ENCODE assay signal across 2 cellular contexts in genomic region chr11:65388731-65389130, GRCh38.
TF ChIP-seq lines count a peak whose summit lies in the region.

No MANE protein-coding gene starts in this region.

TF ChIP-seq in SK-N-SH, 30 proteins besides CTCF, POLR2A, EP300 and RAD21 (continued from another document):
- no peak for TF ChIP-seq USF2 (IDR thresholded peaks at IDR 0.05; ENCODE audit: borderline replicate concordance, low read depth, low read length)
- no peak for TF ChIP-seq FOXM1 (IDR thresholded peaks at IDR 0.05; ENCODE audit: low read depth)
- TF ChIP-seq SIN3A (IDR thresholded peaks at IDR 0.05; ENCODE audit: borderline replicate concordance, low read depth, low read length), result no peak
- no peak for TF ChIP-seq YY1 (IDR thresholded peaks at IDR 0.05; ENCODE audit: low read depth)
- no peak for TF ChIP-seq PBX3 (IDR thresholded peaks at IDR 0.05)
- TF ChIP-seq RFX5 (IDR thresholded peaks at IDR 0.05; ENCODE audit: low read length), result no peak
- no peak for TF ChIP-seq MXI1 (IDR thresholded peaks at IDR 0.05; ENCODE audit: low read depth, low read length)
- TF ChIP-seq JUND (IDR thresholded peaks at IDR 0.05), result no peak
- no peak for TF ChIP-seq TEAD4 (IDR thresholded peaks at IDR 0.05; ENCODE audit: borderline replicate concordance, insufficient read depth)
- TF ChIP-seq, protein P1, sequence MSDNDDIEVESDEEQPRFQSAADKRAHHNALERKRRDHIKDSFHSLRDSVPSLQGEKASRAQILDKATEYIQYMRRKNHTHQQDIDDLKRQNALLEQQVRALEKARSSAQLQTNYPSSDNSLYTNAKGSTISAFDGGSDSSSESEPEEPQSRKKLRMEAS (IDR thresholded peaks at IDR 0.05; ENCODE audit: low read depth), result no peak
- no peak for TF ChIP-seq MEF2A (IDR thresholded peaks at IDR 0.05; ENCODE audit: borderline replicate concordance, low read depth)
- TF ChIP-seq FOSL2 (IDR thresholded peaks at IDR 0.05; ENCODE audit: borderline replicate concordance, low read depth), result no peak
- no peak for TF ChIP-seq POLR2AphosphoS5 (IDR thresholded peaks at IDR 0.05; ENCODE audit: low read depth, low read length)
- TF ChIP-seq EZH2phosphoT487 (IDR thresholded peaks at IDR 0.05; ENCODE audit: borderline replicate concordance, low read depth), result no peak
- no peak for TF ChIP-seq SMC3 (IDR thresholded peaks at IDR 0.05; ENCODE audit: low read depth, low read length)

TF ChIP-seq in SK-N-SH treated with all-trans-retinoic acid at 6 μM for 48 hours, 23 proteins besides CTCF, POLR2A, EP300 and RAD21 (continued from another document):
- TF ChIP-seq CREB5 (CRISPR knock-in tag; IDR thresholded peaks at IDR 0.05; ENCODE audit: low read depth), result no peak
- TF ChIP-seq ESRRG (CRISPR knock-in tag; IDR thresholded peaks at IDR 0.05), result no peak
